11 cellular contexts compared by ENCODE assay signal in genomic region chr4:152278172-152278504, GRCh38.
DNase-seq lines count a peak whose midpoint lies in the region; ATAC-seq, FAIRE-seq and TF ChIP-seq lines count a peak whose summit lies in the region.
"Had no signal": no experiment of that assay in that cellular context is flagged by ENCODE, and none has a peak within 500 bp of the region (broad histone marks: within the 10 kb centered on the region; RNA-seq: fewer than 3 reads in every experiment).

No MANE protein-coding gene starts in this region.

- peaks cover 23% of the 10 kb centered on the region for H3K4me1 Mint-ChIP-seq in HFFc6 (ENCODE audit: low read depth)

- TF ChIP-seq POLR2A in GM18505 (IDR thresholded peaks at IDR 0.05; ENCODE audit: borderline replicate concordance, extremely low read depth, insufficient read depth, insufficient read length) (no peak), GM12892 (IDR thresholded peaks at IDR 0.05; ENCODE audit: low read depth, low read length) (no peak)

- no peak for DNase-seq in GOT3 (lab: John Stamatoyannopoulos, UW)
- no peak for DNase-seq in GM12892 (ENCODE audit: insufficient read length)
- no peak for DNase-seq in HFFc6

- H3K27me3 Mint-ChIP-seq in HFFc6 (ENCODE audit: insufficient read depth), result peaks cover 5% of the 10 kb centered on the region; the same call in 1 of the 2 replicates

- H3K9ac ChIP-seq in duodenal mucosa (ENCODE audit: low read depth in 1 of 2, low read length in 2 of 2), result no peak overlapping the region

- no peaks in the 10 kb centered on the region for H3K36me3 ChIP-seq in duodenal mucosa (ENCODE audit: control insufficient read depth in 1 of 2, insufficient read depth in 2 of 2, low read length in 2 of 2)
- H3K36me3 ChIP-seq: cardiac muscle cell, thoracic aorta had no signal

- no peaks in the 10 kb centered on the region for H3K9me3 ChIP-seq in duodenal mucosa (ENCODE audit: control insufficient read depth in 1 of 2, low read length in 2 of 2)
- H3K9me3 ChIP-seq: thoracic aorta had no signal

- H3K4me1 ChIP-seq in duodenal mucosa (ENCODE audit: control insufficient read depth in 1 of 2, insufficient read depth in 2 of 2, low read length in 2 of 2), result peaks cover 0 to 23% of the 10 kb centered on the region in 2 donors

- H3K4me3 ChIP-seq in duodenal mucosa (ENCODE audit: low read depth in 1 of 2, low read length in 2 of 2), result peak overlapping the region in 1 of 2 donors; percentile 24
- H3K4me3 ChIP-seq: cardiac muscle cell, thoracic aorta had no signal

- no peak for TF ChIP-seq CTCF in HFFc6 (IDR thresholded peaks at IDR 0.05)

- peak overlapping the region; percentile 50 for H3K27ac ChIP-seq in duodenal mucosa (ENCODE audit: low read depth, low read length)
- H3K27ac ChIP-seq: cardiac muscle cell, epithelial cell of prostate, thoracic aorta had no signal

- ATAC-seq in GM18505 (IDR thresholded peaks at IDR 0.05; ENCODE audit: unreplicated experiment) (peak; percentile 15), GM21528 (IDR thresholded peaks at IDR 0.05; ENCODE audit: low FRiP score, unreplicated experiment) (peak; percentile 45), HG03097 (IDR thresholded peaks at IDR 0.05; ENCODE audit: low FRiP score, unreplicated experiment) (peak; percentile 43), GM18870 (IDR thresholded peaks at IDR 0.05; ENCODE audit: unreplicated experiment) (no peak)

- no peaks in the 10 kb centered on the region for H3K27me3 ChIP-seq in duodenal mucosa (ENCODE audit: control insufficient read depth in 1 of 2, insufficient read depth in 2 of 2, low read length in 2 of 2)
- H3K27me3 ChIP-seq: cardiac muscle cell had no signal

- H3K36me3 Mint-ChIP-seq in HFFc6 (ENCODE audit: low read depth), result no peaks in the 10 kb centered on the region

- no peaks in the 10 kb centered on the region for H3K9me3 Mint-ChIP-seq in HFFc6

- FAIRE-seq in GM12892 (lab: Jason Lieb, UNC), result no peak

- no peak overlapping the region for H3K27ac Mint-ChIP-seq in HFFc6

- H3K4me3 Mint-ChIP-seq in HFFc6, result no peak overlapping the region
